8 cellular contexts compared by ENCODE assay signal in the genomic region with DNA sequence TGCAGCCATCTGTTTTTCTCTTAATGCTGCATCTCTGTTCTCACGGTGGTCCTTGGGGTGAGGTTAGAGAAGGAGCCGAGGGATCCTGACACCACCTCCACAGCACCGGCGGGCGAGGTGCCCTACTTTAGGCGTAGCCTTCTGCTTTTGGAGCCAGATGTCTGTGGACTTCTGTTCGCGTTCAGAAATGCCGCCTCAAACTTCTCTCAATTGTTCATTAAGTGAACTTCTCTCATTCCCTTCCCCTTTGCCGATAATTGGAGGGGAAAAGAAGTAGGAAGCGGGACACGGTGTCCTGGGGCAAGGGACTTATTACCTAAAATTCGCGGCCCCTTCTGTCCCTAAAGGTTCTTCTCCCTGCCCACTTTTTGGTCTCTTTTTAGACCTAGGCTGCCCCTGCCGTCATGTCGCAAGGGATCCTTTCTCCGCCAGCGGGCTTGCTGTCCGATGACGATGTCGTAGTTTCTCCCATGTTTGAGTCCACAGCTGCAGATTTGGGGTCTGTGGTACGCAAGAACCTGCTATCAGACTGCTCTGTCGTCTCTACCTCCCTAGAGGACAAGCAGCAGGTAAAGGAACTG.
DNase-seq lines count a peak whose midpoint lies in the region; ATAC-seq and TF ChIP-seq lines count a peak whose summit lies in the region.

No MANE protein-coding gene starts in this region.

- TF ChIP-seq CTCF in KMS-11 (conservative IDR thresholded peaks at IDR 0.05; ENCODE audit: low read depth, low read length) (no peak), choroid plexus epithelial cell (conservative IDR thresholded peaks at IDR 0.05; ENCODE audit: low read depth, low read length) (no peak)

- no peaks in the 10 kb centered on the region for H3K27me3 ChIP-seq in KMS-11 (ENCODE audit: insufficient read depth, low read depth)
- H3K27me3 ChIP-seq in neuron (ENCODE audit: insufficient read depth, low read length) = no peaks in the 10 kb centered on the region

- H3K36me3 ChIP-seq in KMS-11 (ENCODE audit: insufficient read depth) (no peaks in the 10 kb centered on the region), neuron (ENCODE audit: insufficient read depth, low read length) (peaks cover 53% of the 10 kb centered on the region)

- H3K9ac ChIP-seq in KMS-11 = peak overlapping the region; percentile 70; the same call in 1 of the 2 replicates

- peaks cover 53% of the 10 kb centered on the region for H3K79me2 ChIP-seq in KMS-11 (ENCODE audit: insufficient read depth, low read depth)

- H3K4me1 ChIP-seq in KMS-11 (ENCODE audit: low read depth, poor library complexity, severe bottlenecking) = peaks cover 23% of the 10 kb centered on the region
- H3K4me1 ChIP-seq in neuron (ENCODE audit: insufficient read depth, low read length) = peaks cover 16% of the 10 kb centered on the region

- H3K4me2 ChIP-seq in KMS-11 = peak overlapping the region; percentile 85

- H2AFZ ChIP-seq in KMS-11 (ENCODE audit: low read depth) = peak overlapping the region; percentile 62
- peak overlapping the region; percentile 42 for H2AFZ ChIP-seq in neuron (ENCODE audit: low read depth, low read length)

- ATAC-seq in GM21723 (IDR thresholded peaks at IDR 0.05; ENCODE audit: unreplicated experiment) = no peak

- H3K9me3 ChIP-seq in neuron (ENCODE audit: low read length) = no peaks in the 10 kb centered on the region

- DNase-seq in ELR (ENCODE audit: low read depth) = peak; percentile 46
- DNase-seq in choroid plexus epithelial cell (ENCODE audit: low read depth) = no peak
- no peak for DNase-seq in NCI-H1694 treated with DMSO at 0.1 percent for 48 hours (lab: John Stamatoyannopoulos, UW)
- DNase-seq in HuH-7 (ENCODE audit: low spot score) = no peak
- no peak for DNase-seq in cerebellar cortex (ENCODE audit: low spot score)

- H3K27ac ChIP-seq in KMS-11 = peak overlapping the region; percentile 60; the same call in 1 of the 2 replicates

- H3K4me3 ChIP-seq in KMS-11 (IDR thresholded peaks at IDR 0.05; ENCODE audit: insufficient read depth, low read depth, low read length) (no peak overlapping the region), choroid plexus epithelial cell (ENCODE audit: low read depth, low read length) (peak overlapping the region; percentile 79), neuron (ENCODE audit: low read length) (peak overlapping the region; percentile 95)

- no peaks in the 10 kb centered on the region for H4K20me1 ChIP-seq in KMS-11 (ENCODE audit: insufficient read depth)
